In the genomic region with DNA sequence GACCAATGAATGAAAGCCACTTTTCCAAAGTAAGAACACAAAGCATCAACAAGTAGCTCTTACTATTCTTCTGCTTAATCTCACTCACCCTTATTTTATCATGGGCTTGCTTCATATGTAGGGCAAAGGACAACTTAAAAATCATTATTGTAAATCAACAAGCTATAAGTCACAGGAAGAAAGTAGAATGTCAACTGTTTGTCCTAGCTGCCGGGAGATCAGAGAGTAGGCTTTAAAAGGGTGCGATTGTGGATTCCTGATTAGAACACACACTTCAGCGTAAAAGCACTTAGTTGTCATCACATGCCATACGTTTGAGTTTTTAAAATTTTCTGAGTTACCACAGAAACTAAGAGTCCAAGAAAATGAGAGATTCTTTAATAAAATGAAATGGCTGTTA, we compare ENCODE assay signal across 1 cellular context.
A peak's percentile ranks its signal among the peaks of the same experiment; 100 is the strongest.
TF ChIP-seq lines count a peak whose summit lies in the region.

No MANE protein-coding gene starts in this region.

TF ChIP-seq in HepG2, 621 proteins besides CTCF, POLR2A, EP300 and RAD21 (continued from another document and continues in another):
- TF ChIP-seq, protein P1, sequence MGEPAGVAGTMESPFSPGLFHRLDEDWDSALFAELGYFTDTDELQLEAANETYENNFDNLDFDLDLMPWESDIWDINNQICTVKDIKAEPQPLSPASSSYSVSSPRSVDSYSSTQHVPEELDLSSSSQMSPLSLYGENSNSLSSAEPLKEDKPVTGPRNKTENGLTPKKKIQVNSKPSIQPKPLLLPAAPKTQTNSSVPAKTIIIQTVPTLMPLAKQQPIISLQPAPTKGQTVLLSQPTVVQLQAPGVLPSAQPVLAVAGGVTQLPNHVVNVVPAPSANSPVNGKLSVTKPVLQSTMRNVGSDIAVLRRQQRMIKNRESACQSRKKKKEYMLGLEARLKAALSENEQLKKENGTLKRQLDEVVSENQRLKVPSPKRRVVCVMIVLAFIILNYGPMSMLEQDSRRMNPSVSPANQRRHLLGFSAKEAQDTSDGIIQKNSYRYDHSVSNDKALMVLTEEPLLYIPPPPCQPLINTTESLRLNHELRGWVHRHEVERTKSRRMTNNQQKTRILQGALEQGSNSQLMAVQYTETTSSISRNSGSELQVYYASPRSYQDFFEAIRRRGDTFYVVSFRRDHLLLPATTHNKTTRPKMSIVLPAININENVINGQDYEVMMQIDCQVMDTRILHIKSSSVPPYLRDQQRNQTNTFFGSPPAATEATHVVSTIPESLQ (CRISPR knock-in tag; conservative IDR thresholded peaks at IDR 0.05) = no peak
- TF ChIP-seq ZNF7 (CRISPR knock-in tag; IDR thresholded peaks at IDR 0.05) (no peak), ZNF746 (CRISPR knock-in tag; IDR thresholded peaks at IDR 0.05) (no peak), ZNF317 (CRISPR knock-in tag; IDR thresholded peaks at IDR 0.05) (peak; percentile 65), ZNF543 (CRISPR knock-in tag; IDR thresholded peaks at IDR 0.05) (no peak), NR2C2 (CRISPR knock-in tag; IDR thresholded peaks at IDR 0.05; ENCODE audit: borderline replicate concordance) (peak; percentile 51; the same call in 1 of the 2 replicates), ARNT2 (CRISPR knock-in tag; IDR thresholded peaks at IDR 0.05; ENCODE audit: low read depth) (no peak), JUNB (CRISPR knock-in tag; IDR thresholded peaks at IDR 0.05; ENCODE audit: borderline replicate concordance) (no peak), SRF (IDR thresholded peaks at IDR 0.05; ENCODE audit: low read depth, low read length) (no peak; the same call in 1 of the 2 replicates), KDM3A (CRISPR knock-in tag; IDR thresholded peaks at IDR 0.05; ENCODE audit: low read depth) (no peak), NKX3-1 (CRISPR knock-in tag; IDR thresholded peaks at IDR 0.05) (peak; percentile 73), ZNF619 (CRISPR knock-in tag; IDR thresholded peaks at IDR 0.05) (no peak), KDM6A (CRISPR knock-in tag; IDR thresholded peaks at IDR 0.05; ENCODE audit: low read depth) (peak; percentile 74; the same call in 1 of the 2 replicates), XRCC5 (optimal IDR thresholded peaks at IDR 0.05; ENCODE audit: low read length) (no peak), POLR2AphosphoS2 (IDR thresholded peaks at IDR 0.05; ENCODE audit: low read depth, low read length) (no peak), GPN1 (CRISPR knock-in tag; IDR thresholded peaks at IDR 0.05; ENCODE audit: borderline replicate concordance) (no peak), ZNF615 (CRISPR knock-in tag; IDR thresholded peaks at IDR 0.05; ENCODE audit: borderline replicate concordance) (peak; percentile 46; the same call in 1 of the 2 replicates), CREM (IDR thresholded peaks at IDR 0.05) (peak; percentile 96), CREM (CRISPR knock-in tag; IDR thresholded peaks at IDR 0.05) (no peak), MYC (CRISPR knock-in tag; IDR thresholded peaks at IDR 0.05; ENCODE audit: borderline replicate concordance) (no peak), TAF1 (CRISPR knock-in tag; IDR thresholded peaks at IDR 0.05) (no peak; the same call in 1 of the 2 replicates), NFYB (CRISPR knock-in tag; IDR thresholded peaks at IDR 0.05) (peak; percentile 20; the same call in 1 of the 2 replicates), CBX5 (CRISPR knock-in tag; IDR thresholded peaks at IDR 0.05; ENCODE audit: borderline replicate concordance) (no peak), ZNF549 (CRISPR knock-in tag; IDR thresholded peaks at IDR 0.05) (no peak), SCMH1 (CRISPR knock-in tag; IDR thresholded peaks at IDR 0.05; ENCODE audit: borderline replicate concordance) (no peak), CHD2 (IDR thresholded peaks at IDR 0.05; ENCODE audit: low read depth, low read length) (no peak), RARA (CRISPR knock-in tag; IDR thresholded peaks at IDR 0.05) (peak; percentile 88), MTA3 (CRISPR knock-in tag; IDR thresholded peaks at IDR 0.05) (no peak), ZNF121 (CRISPR knock-in tag; IDR thresholded peaks at IDR 0.05) (0 out of 2 replicates have a peak, but pooled peaks have one; percentile 7), PAWR (CRISPR knock-in tag; IDR thresholded peaks at IDR 0.05; ENCODE audit: borderline replicate concordance) (no peak), NR1H2 (CRISPR knock-in tag; IDR thresholded peaks at IDR 0.05; ENCODE audit: borderline replicate concordance, low read depth) (no peak), MAF1 (CRISPR knock-in tag; IDR thresholded peaks at IDR 0.05; ENCODE audit: borderline replicate concordance) (no peak), BORCS8-MEF2B (CRISPR knock-in tag; IDR thresholded peaks at IDR 0.05) (no peak), NBN (conservative IDR thresholded peaks at IDR 0.05) (no peak), ZNF724P (CRISPR knock-in tag; IDR thresholded peaks at IDR 0.05; ENCODE audit: borderline replicate concordance) (no peak), TBX3 (IDR thresholded peaks at IDR 0.05; ENCODE audit: borderline replicate concordance) (peak; percentile 94), ZC3H4 (CRISPR knock-in tag; IDR thresholded peaks at IDR 0.05; ENCODE audit: borderline replicate concordance) (no peak), KDM5A (IDR thresholded peaks at IDR 0.05; ENCODE audit: borderline replicate concordance, low read length) (no peak; the same call in 1 of the 2 replicates), ASH2L (IDR thresholded peaks at IDR 0.05; ENCODE audit: insufficient read length, low read depth, low read length) (peak; percentile 85), RFX1 (IDR thresholded peaks at IDR 0.05) (no peak), ZNF3 (CRISPR knock-in tag; IDR thresholded peaks at IDR 0.05) (peak; percentile 62; the same call in 1 of the 2 replicates), ZNF326 (CRISPR knock-in tag; IDR thresholded peaks at IDR 0.05; ENCODE audit: borderline replicate concordance) (no peak), ZNF660 (CRISPR knock-in tag; IDR thresholded peaks at IDR 0.05; ENCODE audit: borderline replicate concordance, low read depth) (no peak)
- TF ChIP-seq, protein P2, sequence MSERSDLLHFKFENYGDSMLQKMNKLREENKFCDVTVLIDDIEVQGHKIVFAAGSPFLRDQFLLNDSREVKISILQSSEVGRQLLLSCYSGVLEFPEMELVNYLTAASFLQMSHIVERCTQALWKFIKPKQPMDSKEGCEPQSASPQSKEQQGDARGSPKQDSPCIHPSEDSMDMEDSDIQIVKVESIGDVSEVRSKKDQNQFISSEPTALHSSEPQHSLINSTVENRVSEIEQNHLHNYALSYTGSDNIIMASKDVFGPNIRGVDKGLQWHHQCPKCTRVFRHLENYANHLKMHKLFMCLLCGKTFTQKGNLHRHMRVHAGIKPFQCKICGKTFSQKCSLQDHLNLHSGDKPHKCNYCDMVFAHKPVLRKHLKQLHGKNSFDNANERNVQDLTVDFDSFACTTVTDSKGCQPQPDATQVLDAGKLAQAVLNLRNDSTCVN (CRISPR knock-in tag; IDR thresholded peaks at IDR 0.05; ENCODE audit: borderline replicate concordance) = no peak
- TF ChIP-seq, protein P3, sequence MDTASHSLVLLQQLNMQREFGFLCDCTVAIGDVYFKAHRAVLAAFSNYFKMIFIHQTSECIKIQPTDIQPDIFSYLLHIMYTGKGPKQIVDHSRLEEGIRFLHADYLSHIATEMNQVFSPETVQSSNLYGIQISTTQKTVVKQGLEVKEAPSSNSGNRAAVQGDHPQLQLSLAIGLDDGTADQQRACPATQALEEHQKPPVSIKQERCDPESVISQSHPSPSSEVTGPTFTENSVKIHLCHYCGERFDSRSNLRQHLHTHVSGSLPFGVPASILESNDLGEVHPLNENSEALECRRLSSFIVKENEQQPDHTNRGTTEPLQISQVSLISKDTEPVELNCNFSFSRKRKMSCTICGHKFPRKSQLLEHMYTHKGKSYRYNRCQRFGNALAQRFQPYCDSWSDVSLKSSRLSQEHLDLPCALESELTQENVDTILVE (CRISPR knock-in tag; IDR thresholded peaks at IDR 0.05) = peak; percentile 93
- TF ChIP-seq, protein P4, sequence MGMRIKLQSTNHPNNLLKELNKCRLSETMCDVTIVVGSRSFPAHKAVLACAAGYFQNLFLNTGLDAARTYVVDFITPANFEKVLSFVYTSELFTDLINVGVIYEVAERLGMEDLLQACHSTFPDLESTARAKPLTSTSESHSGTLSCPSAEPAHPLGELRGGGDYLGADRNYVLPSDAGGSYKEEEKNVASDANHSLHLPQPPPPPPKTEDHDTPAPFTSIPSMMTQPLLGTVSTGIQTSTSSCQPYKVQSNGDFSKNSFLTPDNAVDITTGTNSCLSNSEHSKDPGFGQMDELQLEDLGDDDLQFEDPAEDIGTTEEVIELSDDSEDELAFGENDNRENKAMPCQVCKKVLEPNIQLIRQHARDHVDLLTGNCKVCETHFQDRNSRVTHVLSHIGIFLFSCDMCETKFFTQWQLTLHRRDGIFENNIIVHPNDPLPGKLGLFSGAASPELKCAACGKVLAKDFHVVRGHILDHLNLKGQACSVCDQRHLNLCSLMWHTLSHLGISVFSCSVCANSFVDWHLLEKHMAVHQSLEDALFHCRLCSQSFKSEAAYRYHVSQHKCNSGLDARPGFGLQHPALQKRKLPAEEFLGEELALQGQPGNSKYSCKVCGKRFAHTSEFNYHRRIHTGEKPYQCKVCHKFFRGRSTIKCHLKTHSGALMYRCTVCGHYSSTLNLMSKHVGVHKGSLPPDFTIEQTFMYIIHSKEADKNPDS (CRISPR knock-in tag; IDR thresholded peaks at IDR 0.05) = no peak
- TF ChIP-seq, protein P5, sequence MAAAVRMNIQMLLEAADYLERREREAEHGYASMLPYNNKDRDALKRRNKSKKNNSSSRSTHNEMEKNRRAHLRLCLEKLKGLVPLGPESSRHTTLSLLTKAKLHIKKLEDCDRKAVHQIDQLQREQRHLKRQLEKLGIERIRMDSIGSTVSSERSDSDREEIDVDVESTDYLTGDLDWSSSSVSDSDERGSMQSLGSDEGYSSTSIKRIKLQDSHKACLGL (CRISPR knock-in tag; IDR thresholded peaks at IDR 0.05) = no peak
- TF ChIP-seq, protein P6, sequence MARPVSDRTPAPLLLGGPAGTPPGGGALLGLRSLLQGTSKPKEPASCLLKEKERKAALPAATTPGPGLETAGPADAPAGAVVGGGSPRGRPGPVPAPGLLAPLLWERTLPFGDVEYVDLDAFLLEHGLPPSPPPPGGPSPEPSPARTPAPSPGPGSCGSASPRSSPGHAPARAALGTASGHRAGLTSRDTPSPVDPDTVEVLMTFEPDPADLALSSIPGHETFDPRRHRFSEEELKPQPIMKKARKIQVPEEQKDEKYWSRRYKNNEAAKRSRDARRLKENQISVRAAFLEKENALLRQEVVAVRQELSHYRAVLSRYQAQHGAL (CRISPR knock-in tag; IDR thresholded peaks at IDR 0.05; ENCODE audit: not compliant biosample characterization) = peak; percentile 73
- TF ChIP-seq, protein P7, sequence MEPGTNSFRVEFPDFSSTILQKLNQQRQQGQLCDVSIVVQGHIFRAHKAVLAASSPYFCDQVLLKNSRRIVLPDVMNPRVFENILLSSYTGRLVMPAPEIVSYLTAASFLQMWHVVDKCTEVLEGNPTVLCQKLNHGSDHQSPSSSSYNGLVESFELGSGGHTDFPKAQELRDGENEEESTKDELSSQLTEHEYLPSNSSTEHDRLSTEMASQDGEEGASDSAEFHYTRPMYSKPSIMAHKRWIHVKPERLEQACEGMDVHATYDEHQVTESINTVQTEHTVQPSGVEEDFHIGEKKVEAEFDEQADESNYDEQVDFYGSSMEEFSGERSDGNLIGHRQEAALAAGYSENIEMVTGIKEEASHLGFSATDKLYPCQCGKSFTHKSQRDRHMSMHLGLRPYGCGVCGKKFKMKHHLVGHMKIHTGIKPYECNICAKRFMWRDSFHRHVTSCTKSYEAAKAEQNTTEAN (CRISPR knock-in tag; conservative IDR thresholded peaks at IDR 0.05) = peak; percentile 84; the same call in 1 of the 2 replicates
- TF ChIP-seq, protein P8, sequence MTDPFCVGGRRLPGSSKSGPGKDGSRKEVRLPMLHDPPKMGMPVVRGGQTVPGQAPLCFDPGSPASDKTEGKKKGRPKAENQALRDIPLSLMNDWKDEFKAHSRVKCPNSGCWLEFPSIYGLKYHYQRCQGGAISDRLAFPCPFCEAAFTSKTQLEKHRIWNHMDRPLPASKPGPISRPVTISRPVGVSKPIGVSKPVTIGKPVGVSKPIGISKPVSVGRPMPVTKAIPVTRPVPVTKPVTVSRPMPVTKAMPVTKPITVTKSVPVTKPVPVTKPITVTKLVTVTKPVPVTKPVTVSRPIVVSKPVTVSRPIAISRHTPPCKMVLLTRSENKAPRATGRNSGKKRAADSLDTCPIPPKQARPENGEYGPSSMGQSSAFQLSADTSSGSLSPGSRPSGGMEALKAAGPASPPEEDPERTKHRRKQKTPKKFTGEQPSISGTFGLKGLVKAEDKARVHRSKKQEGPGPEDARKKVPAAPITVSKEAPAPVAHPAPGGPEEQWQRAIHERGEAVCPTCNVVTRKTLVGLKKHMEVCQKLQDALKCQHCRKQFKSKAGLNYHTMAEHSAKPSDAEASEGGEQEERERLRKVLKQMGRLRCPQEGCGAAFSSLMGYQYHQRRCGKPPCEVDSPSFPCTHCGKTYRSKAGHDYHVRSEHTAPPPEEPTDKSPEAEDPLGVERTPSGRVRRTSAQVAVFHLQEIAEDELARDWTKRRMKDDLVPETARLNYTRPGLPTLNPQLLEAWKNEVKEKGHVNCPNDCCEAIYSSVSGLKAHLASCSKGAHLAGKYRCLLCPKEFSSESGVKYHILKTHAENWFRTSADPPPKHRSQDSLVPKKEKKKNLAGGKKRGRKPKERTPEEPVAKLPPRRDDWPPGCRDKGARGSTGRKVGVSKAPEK (CRISPR knock-in tag; IDR thresholded peaks at IDR 0.05; ENCODE audit: borderline replicate concordance) = no peak
- TF ChIP-seq, protein P9, sequence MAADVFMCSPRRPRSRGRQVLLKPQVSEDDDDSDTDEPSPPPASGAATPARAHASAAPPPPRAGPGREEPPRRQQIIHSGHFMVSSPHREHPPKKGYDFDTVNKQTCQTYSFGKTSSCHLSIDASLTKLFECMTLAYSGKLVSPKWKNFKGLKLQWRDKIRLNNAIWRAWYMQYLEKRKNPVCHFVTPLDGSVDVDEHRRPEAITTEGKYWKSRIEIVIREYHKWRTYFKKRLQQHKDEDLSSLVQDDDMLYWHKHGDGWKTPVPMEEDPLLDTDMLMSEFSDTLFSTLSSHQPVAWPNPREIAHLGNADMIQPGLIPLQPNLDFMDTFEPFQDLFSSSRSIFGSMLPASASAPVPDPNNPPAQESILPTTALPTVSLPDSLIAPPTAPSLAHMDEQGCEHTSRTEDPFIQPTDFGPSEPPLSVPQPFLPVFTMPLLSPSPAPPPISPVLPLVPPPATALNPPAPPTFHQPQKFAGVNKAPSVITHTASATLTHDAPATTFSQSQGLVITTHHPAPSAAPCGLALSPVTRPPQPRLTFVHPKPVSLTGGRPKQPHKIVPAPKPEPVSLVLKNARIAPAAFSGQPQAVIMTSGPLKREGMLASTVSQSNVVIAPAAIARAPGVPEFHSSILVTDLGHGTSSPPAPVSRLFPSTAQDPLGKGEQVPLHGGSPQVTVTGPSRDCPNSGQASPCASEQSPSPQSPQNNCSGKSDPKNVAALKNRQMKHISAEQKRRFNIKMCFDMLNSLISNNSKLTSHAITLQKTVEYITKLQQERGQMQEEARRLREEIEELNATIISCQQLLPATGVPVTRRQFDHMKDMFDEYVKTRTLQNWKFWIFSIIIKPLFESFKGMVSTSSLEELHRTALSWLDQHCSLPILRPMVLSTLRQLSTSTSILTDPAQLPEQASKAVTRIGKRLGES (CRISPR knock-in tag; IDR thresholded peaks at IDR 0.05; ENCODE audit: borderline replicate concordance) = no peak; the same call in 1 of the 2 replicates
- TF ChIP-seq, protein P10, sequence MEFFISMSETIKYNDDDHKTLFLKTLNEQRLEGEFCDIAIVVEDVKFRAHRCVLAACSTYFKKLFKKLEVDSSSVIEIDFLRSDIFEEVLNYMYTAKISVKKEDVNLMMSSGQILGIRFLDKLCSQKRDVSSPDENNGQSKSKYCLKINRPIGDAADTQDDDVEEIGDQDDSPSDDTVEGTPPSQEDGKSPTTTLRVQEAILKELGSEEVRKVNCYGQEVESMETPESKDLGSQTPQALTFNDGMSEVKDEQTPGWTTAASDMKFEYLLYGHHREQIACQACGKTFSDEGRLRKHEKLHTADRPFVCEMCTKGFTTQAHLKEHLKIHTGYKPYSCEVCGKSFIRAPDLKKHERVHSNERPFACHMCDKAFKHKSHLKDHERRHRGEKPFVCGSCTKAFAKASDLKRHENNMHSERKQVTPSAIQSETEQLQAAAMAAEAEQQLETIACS (CRISPR knock-in tag; IDR thresholded peaks at IDR 0.05) = no peak
